1 cellular context compared by ENCODE assay signal in genomic region chr7:156907656-156908055, GRCh38.
TF ChIP-seq lines count a peak whose summit lies in the region.

No MANE protein-coding gene starts in this region.

TF ChIP-seq in GM23338, 12 proteins besides CTCF, POLR2A, EP300 and RAD21 (continued from another document):
- TF ChIP-seq ZNF462 (CRISPR knock-in tag; IDR thresholded peaks at IDR 0.05) (no peak), STAT1 (IDR thresholded peaks at IDR 0.05; ENCODE audit: unreplicated experiment) (no peak), NANOG (IDR thresholded peaks at IDR 0.05; ENCODE audit: borderline replicate concordance) (no peak), CREB1 (CRISPR knock-in tag; IDR thresholded peaks at IDR 0.05; ENCODE audit: low read depth) (no peak), EZH2 (IDR thresholded peaks at IDR 0.05; ENCODE audit: low read depth, unreplicated experiment) (no peak), ZNF331 (CRISPR knock-in tag; IDR thresholded peaks at IDR 0.05; ENCODE audit: low read depth) (no peak), ZNF114 (CRISPR knock-in tag; IDR thresholded peaks at IDR 0.05) (no peak), JUNB (IDR thresholded peaks at IDR 0.05; ENCODE audit: unreplicated experiment) (no peak), EZH2phosphoT487 (IDR thresholded peaks at IDR 0.05; ENCODE audit: unreplicated experiment) (no peak)
- TF ChIP-seq, protein P1, sequence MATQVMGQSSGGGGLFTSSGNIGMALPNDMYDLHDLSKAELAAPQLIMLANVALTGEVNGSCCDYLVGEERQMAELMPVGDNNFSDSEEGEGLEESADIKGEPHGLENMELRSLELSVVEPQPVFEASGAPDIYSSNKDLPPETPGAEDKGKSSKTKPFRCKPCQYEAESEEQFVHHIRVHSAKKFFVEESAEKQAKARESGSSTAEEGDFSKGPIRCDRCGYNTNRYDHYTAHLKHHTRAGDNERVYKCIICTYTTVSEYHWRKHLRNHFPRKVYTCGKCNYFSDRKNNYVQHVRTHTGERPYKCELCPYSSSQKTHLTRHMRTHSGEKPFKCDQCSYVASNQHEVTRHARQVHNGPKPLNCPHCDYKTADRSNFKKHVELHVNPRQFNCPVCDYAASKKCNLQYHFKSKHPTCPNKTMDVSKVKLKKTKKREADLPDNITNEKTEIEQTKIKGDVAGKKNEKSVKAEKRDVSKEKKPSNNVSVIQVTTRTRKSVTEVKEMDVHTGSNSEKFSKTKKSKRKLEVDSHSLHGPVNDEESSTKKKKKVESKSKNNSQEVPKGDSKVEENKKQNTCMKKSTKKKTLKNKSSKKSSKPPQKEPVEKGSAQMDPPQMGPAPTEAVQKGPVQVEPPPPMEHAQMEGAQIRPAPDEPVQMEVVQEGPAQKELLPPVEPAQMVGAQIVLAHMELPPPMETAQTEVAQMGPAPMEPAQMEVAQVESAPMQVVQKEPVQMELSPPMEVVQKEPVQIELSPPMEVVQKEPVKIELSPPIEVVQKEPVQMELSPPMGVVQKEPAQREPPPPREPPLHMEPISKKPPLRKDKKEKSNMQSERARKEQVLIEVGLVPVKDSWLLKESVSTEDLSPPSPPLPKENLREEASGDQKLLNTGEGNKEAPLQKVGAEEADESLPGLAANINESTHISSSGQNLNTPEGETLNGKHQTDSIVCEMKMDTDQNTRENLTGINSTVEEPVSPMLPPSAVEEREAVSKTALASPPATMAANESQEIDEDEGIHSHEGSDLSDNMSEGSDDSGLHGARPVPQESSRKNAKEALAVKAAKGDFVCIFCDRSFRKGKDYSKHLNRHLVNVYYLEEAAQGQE (IDR thresholded peaks at IDR 0.05; ENCODE audit: unreplicated experiment), result no peak
